22 cellular contexts compared by ENCODE assay signal in the genomic region with DNA sequence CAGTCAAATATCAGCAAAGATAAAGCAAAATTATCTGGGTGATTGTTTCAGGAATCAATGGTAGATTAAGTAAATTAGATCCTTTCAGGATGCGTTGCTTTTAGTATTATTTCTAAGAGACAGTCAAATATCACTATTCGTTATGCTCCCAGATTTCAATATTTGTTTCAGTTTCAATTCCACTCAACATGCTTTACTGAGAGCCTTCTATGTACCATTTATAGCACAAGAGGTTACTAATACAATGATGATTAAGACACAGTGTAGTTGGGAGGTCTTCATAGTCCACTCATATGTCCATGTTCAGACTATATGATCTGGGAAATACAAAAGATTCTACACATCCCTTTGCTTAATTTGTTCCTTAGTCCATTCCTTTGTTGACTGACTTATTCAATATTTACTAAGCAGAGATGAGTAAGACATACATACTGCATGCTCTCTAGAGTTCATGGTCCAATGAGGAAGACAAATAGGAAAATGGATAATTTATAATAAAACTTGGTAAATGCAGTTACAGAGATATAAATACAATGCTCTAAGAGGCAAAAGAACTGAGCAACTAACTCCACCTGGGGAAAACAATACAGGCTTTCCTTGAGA.
DNase-seq lines count a peak whose midpoint lies in the region; ATAC-seq, FAIRE-seq and TF ChIP-seq lines count a peak whose summit lies in the region.
"Had no signal": no experiment of that assay in that cellular context is flagged by ENCODE, and none has a peak within 500 bp of the region (broad histone marks: within the 10 kb centered on the region; RNA-seq: fewer than 3 reads in every experiment).

No MANE protein-coding gene starts in this region.

- peak; percentile 71 for DNase-seq in DMS53 (lab: John Stamatoyannopoulos, UW)
- DNase-seq in PC-3 = peak; percentile 62
- peak; percentile 10 for DNase-seq in small intestine
- DNase-seq in DMS79 treated with DMSO at 0.1 percent for 48 hours (lab: John Stamatoyannopoulos, UW) = no peak
- DNase-seq in stimulated activated effector memory CD8-positive, alpha-beta T cell treated with anti-CD3 and anti-CD28 coated beads, Interleukin-12 subunit alpha, Interleukin-12 subunit beta, amount 100 ng/mL, for 72 hours (ENCODE audit: low spot score in 2 of 2) = no peak
- DNase-seq in activated CD4-positive, alpha-beta T cell treated with anti-CD3 and anti-CD28 coated beads for 1 hour = no peak
- DNase-seq: ACHN; BE2C; C1 segment of cervical spinal cord; CD8-positive, alpha-beta memory T cell; COR-L47; DMS 273 treated with DMSO at 0.1 percent for 48 hours; DMS79; GF-D8; HCEC 1CT; KBM-7 had no signal

- FAIRE-seq in small intestine (lab: Jason Lieb, UNC) = no peak
- FAIRE-seq: H54, HTR-8/SVneo had no signal

- H3K9me2 ChIP-seq in PC-3 (replicated peaks; ENCODE audit: low read length) = no peaks in the 10 kb centered on the region

- H2AFZ ChIP-seq in PC-3 (ENCODE audit: low read length) = no peak overlapping the region
- H2AFZ ChIP-seq: GM23338 had no signal

- CTCF ChIA-PET in PC-3 (lab: Charles Lee) = no interaction called here

- H3K9me3 ChIP-seq in PC-3 (ENCODE audit: low read length) (no peaks in the 10 kb centered on the region), small intestine (ENCODE audit: control insufficient read depth, low read depth) (no peaks in the 10 kb centered on the region)
- H3K9me3 ChIP-seq: BE2C had no signal

- H3K4me2 ChIP-seq in PC-3 (ENCODE audit: low read length) = 0 out of 2 replicates have a peak overlapping the region, but pooled peaks have one; percentile 0
- H3K4me2 ChIP-seq: GM23338 had no signal

- ATAC-seq in GM21717 (IDR thresholded peaks at IDR 0.05; ENCODE audit: unreplicated experiment) (peak; percentile 64), PC-3 (peak; percentile 91)
- ATAC-seq in stimulated activated effector memory CD8-positive, alpha-beta T cell treated with anti-CD3 and anti-CD28 coated beads, Interleukin-12 subunit alpha, Interleukin-12 subunit beta, amount 100 ng/mL, for 72 hours = no peak
- ATAC-seq: GM23338 had no signal

- intact Hi-C loops in PC-3 (cut with micrococcal nuclease) = loop anchor here (2.0 kb wide), 1 partner anchor 276 kb away; no protein-coding TSS in a partner anchor

- 22 to 47% (median 29%) methylated on average over 2 of the region's 2 CpGs for WGBS in small intestine, 3 donors

- TF ChIP-seq CTCF in PC-3 (conservative IDR thresholded peaks at IDR 0.05; ENCODE audit: low read depth, low read length) = no peak

- no peak overlapping the region for H3K9ac ChIP-seq in PC-3 (ENCODE audit: low read length)

- H3K9me3 Mint-ChIP-seq in stimulated activated effector memory CD8-positive, alpha-beta T cell treated with anti-CD3 and anti-CD28 coated beads, Interleukin-12 subunit alpha, Interleukin-12 subunit beta, amount 100 ng/mL, for 72 hours = no peaks in the 10 kb centered on the region
- H3K9me3 Mint-ChIP-seq: CD4-positive, CD25-positive, alpha-beta regulatory T cell; CD8-positive, alpha-beta memory T cell; GM23338; IgD-negative memory B cell had no signal

- POLR2A ChIA-PET in PC-3 (lab: Charles Lee; ENCODE audit: unreplicated experiment) = no interaction called here

- H3K4me1 Mint-ChIP-seq in stimulated activated effector memory CD8-positive, alpha-beta T cell treated with anti-CD3 and anti-CD28 coated beads, Interleukin-12 subunit alpha, Interleukin-12 subunit beta, amount 100 ng/mL, for 72 hours = no peaks in the 10 kb centered on the region
- H3K4me1 Mint-ChIP-seq: CD4-positive, CD25-positive, alpha-beta regulatory T cell; CD8-positive, alpha-beta memory T cell; GM23338 had no signal

- no peaks in the 10 kb centered on the region for H3K36me3 Mint-ChIP-seq in stimulated activated effector memory CD8-positive, alpha-beta T cell treated with anti-CD3 and anti-CD28 coated beads, Interleukin-12 subunit alpha, Interleukin-12 subunit beta, amount 100 ng/mL, for 72 hours
- H3K36me3 Mint-ChIP-seq: CD4-positive, CD25-positive, alpha-beta regulatory T cell; CD8-positive, alpha-beta memory T cell; IgD-negative memory B cell had no signal

- no peaks in the 10 kb centered on the region for H3K79me2 ChIP-seq in PC-3 (ENCODE audit: low read length)

- H3K4me3 ChIP-seq in PC-3 (ENCODE audit: low read length) = no peak overlapping the region
- no peak overlapping the region for H3K4me3 ChIP-seq in small intestine (ENCODE audit: low read depth in 1 of 2, low read length in 2 of 2)
- H3K4me3 ChIP-seq: GM23338 had no signal

- no peaks in the 10 kb centered on the region for H4K20me1 ChIP-seq in PC-3 (ENCODE audit: low read length)

- H3K4me1 ChIP-seq in PC-3 (ENCODE audit: insufficient read depth, low read length) = peaks cover 8% of the 10 kb centered on the region; the same call in 1 of the 2 replicates
- H3K4me1 ChIP-seq in small intestine (ENCODE audit: control insufficient read depth in 2 of 2, insufficient read depth in 1 of 2, low read depth in 1 of 2, low read length in 1 of 2) = no peaks in the 10 kb centered on the region
- H3K4me1 ChIP-seq: BE2C had no signal

- H3K4me3 Mint-ChIP-seq in stimulated activated effector memory CD8-positive, alpha-beta T cell treated with anti-CD3 and anti-CD28 coated beads, Interleukin-12 subunit alpha, Interleukin-12 subunit beta, amount 100 ng/mL, for 72 hours = no peak overlapping the region
- H3K4me3 Mint-ChIP-seq: CD4-positive, CD25-positive, alpha-beta regulatory T cell; CD8-positive, alpha-beta memory T cell; GM23338; IgD-negative memory B cell had no signal

- no peak overlapping the region for H3K27ac ChIP-seq in PC-3 (ENCODE audit: low read length)
- no peak overlapping the region for H3K27ac ChIP-seq in small intestine (ENCODE audit: low read depth in 1 of 2, low read length in 1 of 2)

- no peaks in the 10 kb centered on the region for H3F3A ChIP-seq in PC-3 (ENCODE audit: low read length, unreplicated experiment)

- no peaks in the 10 kb centered on the region for H3K36me3 ChIP-seq in PC-3 (ENCODE audit: low read depth, low read length)
- no peaks in the 10 kb centered on the region for H3K36me3 ChIP-seq in small intestine (ENCODE audit: control insufficient read depth in 2 of 2, insufficient read depth in 2 of 2, low read length in 2 of 2)
- H3K36me3 ChIP-seq: BE2C had no signal

- BruUV-seq in PC-3 (replicated peaks; lab: Mats Ljungman, UMichigan) = no TSS peak

- H3K27me3 ChIP-seq in PC-3 (ENCODE audit: low read length) (peaks cover 43% of the 10 kb centered on the region), small intestine (ENCODE audit: control insufficient read depth in 2 of 2, insufficient read depth in 2 of 2, low read length in 2 of 2) (no peaks in the 10 kb centered on the region)

- no peak overlapping the region for H3K27ac Mint-ChIP-seq in stimulated activated effector memory CD8-positive, alpha-beta T cell treated with anti-CD3 and anti-CD28 coated beads, Interleukin-12 subunit alpha, Interleukin-12 subunit beta, amount 100 ng/mL, for 72 hours
- H3K27ac Mint-ChIP-seq: CD4-positive, CD25-positive, alpha-beta regulatory T cell; CD8-positive, alpha-beta memory T cell; GM23338; IgD-negative memory B cell had no signal

Comparison
In these comparisons a context has a peak if more than half of its experiments do, and no peak if none do; other contexts are left out.
1. DNase-seq: peak in DMS53 (single experiment), PC-3 (single experiment) and small intestine (single experiment); none in DMS79 treated with DMSO at 0.1 percent for 48 hours (single experiment), stimulated activated effector memory CD8-positive, alpha-beta T cell treated with anti-CD3 and anti-CD28 coated beads, Interleukin-12 subunit alpha, Interleukin-12 subunit beta, amount 100 ng/mL, for 72 hours (0 of 2) and activated CD4-positive, alpha-beta T cell treated with anti-CD3 and anti-CD28 coated beads for 1 hour (single experiment).